8 cellular contexts compared by ENCODE assay signal in genomic region chr12:44015333-44015941, GRCh38.
A peak's percentile ranks its signal among the peaks of the same experiment; 100 is the strongest.
DNase-seq lines count a peak whose midpoint lies in the region; ATAC-seq, FAIRE-seq and TF ChIP-seq lines count a peak whose summit lies in the region.

No MANE protein-coding gene starts in this region.

- peak in 4 of 5 experiments; percentile 30 to 59 (median 56) for TF ChIP-seq CTCF in gastrocnemius medialis (IDR thresholded peaks at IDR 0.05 in 4 of 5, conservative IDR thresholded peaks at IDR 0.05 in 1 of 5)
- peak in 2 of 4 experiments; percentile 26 to 51 for TF ChIP-seq CTCF in sigmoid colon (IDR thresholded peaks at IDR 0.05)

- no peaks in the 10 kb centered on the region for H3K36me3 Mint-ChIP-seq in T-helper 17 cell (ENCODE audit: low read depth)

- H3K4me1 Mint-ChIP-seq in T-helper 17 cell: no peaks in the 10 kb centered on the region

- H3K27me3 ChIP-seq in gastrocnemius medialis (no peaks in the 10 kb centered on the region), sigmoid colon (no peaks in the 10 kb centered on the region)

- H3K27ac ChIP-seq in gastrocnemius medialis (no peak overlapping the region), sigmoid colon (no peak overlapping the region)

- H3K9me3 ChIP-seq in T-helper 17 cell (ENCODE audit: control insufficient read depth, low read length, poor library complexity, severe bottlenecking): no peaks in the 10 kb centered on the region
- no peaks in the 10 kb centered on the region for H3K9me3 ChIP-seq in gastrocnemius medialis
- H3K9me3 ChIP-seq in sigmoid colon: no peaks in the 10 kb centered on the region

- H3K36me3 ChIP-seq in gastrocnemius medialis (no peaks in the 10 kb centered on the region), sigmoid colon (no peaks in the 10 kb centered on the region)

- in situ Hi-C loops in gastrocnemius medialis (cut with MboI; ENCODE audit: low sequenced_read_pairs in 4 of 4): loop anchor here (25.0 kb wide), 1 partner anchor 922 kb away; no protein-coding TSS in a partner anchor

- peaks cover 4% of the 10 kb centered on the region for H3K27me3 Mint-ChIP-seq in T-helper 17 cell

- WGBS in sigmoid colon, 2 donors: 0 to 3% methylated on average over 3 of the region's 3 CpGs

- DNase-seq in AG08396 (ENCODE audit: low spot score): peak; percentile 27
- DNase-seq in GM12891 (ENCODE audit: insufficient read length, low spot score): no peak
- peak; percentile 85 for DNase-seq in NCI-H1105 treated with DMSO at 0.1 percent for 48 hours (lab: John Stamatoyannopoulos, UW)
- DNase-seq in T-helper 17 cell: no peak
- peak; percentile 23 for DNase-seq in germinal center (ENCODE audit: low spot score)
- no peak for DNase-seq in gastrocnemius medialis
- DNase-seq in sigmoid colon: no peak

- no peak overlapping the region for H3K4me3 ChIP-seq in gastrocnemius medialis
- H3K4me3 ChIP-seq in sigmoid colon: no peak overlapping the region

- no peak overlapping the region for H3K27ac Mint-ChIP-seq in T-helper 17 cell

- no peak for TF ChIP-seq EP300 in sigmoid colon (IDR thresholded peaks at IDR 0.05)

- H3K4me1 ChIP-seq in gastrocnemius medialis (no peaks in the 10 kb centered on the region), sigmoid colon (peaks cover 0 to 8% (median 0%) of the 10 kb centered on the region in 4 donors)

- no peak for TF ChIP-seq POLR2A in GM12891 (IDR thresholded peaks at IDR 0.05; ENCODE audit: low read depth, low read length)
- TF ChIP-seq POLR2A in gastrocnemius medialis (IDR thresholded peaks at IDR 0.05): no peak
- no peak for TF ChIP-seq POLR2A in sigmoid colon (IDR thresholded peaks at IDR 0.05)

- no peak overlapping the region for H3K4me3 Mint-ChIP-seq in T-helper 17 cell

- intact Hi-C loops in gastrocnemius medialis (cut with DNase I; ENCODE audit: low total_unique reads): no loop called here
- intact Hi-C loops in sigmoid colon (cut with DNase I): loop anchor here (2.0 kb wide), 1 partner anchor 915 kb away; no protein-coding TSS in a partner anchor

- FAIRE-seq in GM12891 (lab: Jason Lieb, UNC): peak; percentile 74

- ATAC-seq in HG02870 (IDR thresholded peaks at IDR 0.05; ENCODE audit: unreplicated experiment) (peak; percentile 74), T-helper 17 cell (peak; percentile 64), gastrocnemius medialis (peak in 1 of 2 donors; percentile 36)

TF ChIP-seq in GM12891, 5 proteins besides CTCF, POLR2A, EP300 and RAD21:
- TF ChIP-seq TAF1 (IDR thresholded peaks at IDR 0.05; ENCODE audit: low read depth, low read length) (no peak), POU2F2 (IDR thresholded peaks at IDR 0.05; ENCODE audit: low read depth, low read length) (no peak), POLR2AphosphoS5 (IDR thresholded peaks at IDR 0.05; ENCODE audit: low read depth, low read length) (no peak), PAX5 (IDR thresholded peaks at IDR 0.05; ENCODE audit: insufficient read depth, low read length, severe bottlenecking) (no peak), SPI1 (IDR thresholded peaks at IDR 0.05; ENCODE audit: low read depth, low read length) (no peak)

Comparison
In these comparisons a context has a peak if more than half of its experiments do, and no peak if none do; other contexts are left out.
1. DNase-seq: peak in AG08396 (single experiment), NCI-H1105 treated with DMSO at 0.1 percent for 48 hours (single experiment) and germinal center (single experiment); none in GM12891 (single experiment), T-helper 17 cell (0 of 3), gastrocnemius medialis (0 of 2) and sigmoid colon (single experiment).